ENCODE assay signal across 22 cellular contexts in genomic region chr19:55695511-55696290, GRCh38. TPM values are rescaled to one million over a fixed set of nuclear protein-coding genes. Genes with fewer than 3 reads are reported as not detected.
DNase-seq lines count a peak whose midpoint lies in the region; ATAC-seq and TF ChIP-seq lines count a peak whose summit lies in the region.
"Had no signal": no experiment of that assay in that cellular context is flagged by ENCODE, and none has a peak within 500 bp of the region (broad histone marks: within the 10 kb centered on the region; RNA-seq: fewer than 3 reads in every experiment).

No MANE protein-coding gene starts in this region.

- H3K4me1 ChIP-seq in right atrium auricular region = no peaks in the 10 kb centered on the region
- H3K4me1 ChIP-seq: A549, SJCRH30 had no signal

- no peaks in the 10 kb centered on the region for H3K9me3 ChIP-seq in right atrium auricular region
- H3K9me3 ChIP-seq: A549, SJCRH30 had no signal

- no peaks in the 10 kb centered on the region for H3K27me3 ChIP-seq in right atrium auricular region
- H3K27me3 ChIP-seq: SJCRH30 had no signal

- no peak for ATAC-seq in GM18868 (IDR thresholded peaks at IDR 0.05; ENCODE audit: unreplicated experiment)
- ATAC-seq: A549 had no signal

- H3K4me3 Mint-ChIP-seq in endothelial cell (ENCODE audit: unreplicated experiment) (peak overlapping the region; percentile 67), progenitor cell of endocrine pancreas (ENCODE audit: low read depth) (no peak overlapping the region)
- no peak overlapping the region for H3K4me3 Mint-ChIP-seq in activated naive CD4-positive, alpha-beta T cell treated with anti-CD3 and anti-CD28 coated beads for 36 hours
- H3K4me3 Mint-ChIP-seq: CD4-positive, alpha-beta T cell had no signal

- H3K9me3 Mint-ChIP-seq in endothelial cell (ENCODE audit: unreplicated experiment) (no peaks in the 10 kb centered on the region), progenitor cell of endocrine pancreas (ENCODE audit: low read depth) (no peaks in the 10 kb centered on the region)
- no peaks in the 10 kb centered on the region for H3K9me3 Mint-ChIP-seq in activated naive CD4-positive, alpha-beta T cell treated with anti-CD3 and anti-CD28 coated beads for 36 hours
- H3K9me3 Mint-ChIP-seq: CD4-positive, alpha-beta T cell had no signal

- no peak overlapping the region for H3K27ac Mint-ChIP-seq in endothelial cell (ENCODE audit: unreplicated experiment)
- H3K27ac Mint-ChIP-seq in progenitor cell of endocrine pancreas = peak overlapping the region; percentile 56
- no peak overlapping the region for H3K27ac Mint-ChIP-seq in activated naive CD4-positive, alpha-beta T cell treated with anti-CD3 and anti-CD28 coated beads for 36 hours
- H3K27ac Mint-ChIP-seq: CD4-positive, alpha-beta T cell had no signal

- DNase-seq in cardiac septum (ENCODE audit: low spot score) (peak; percentile 55), right atrium auricular region (ENCODE audit: low spot score) (no peak), endothelial cell (ENCODE audit: low spot score) (no peak), progenitor cell of endocrine pancreas (ENCODE audit: low spot score, unreplicated experiment) (no peak), NCI-H1092 (lab: John Stamatoyannopoulos, UW) (no peak)
- no peak for DNase-seq in activated naive CD4-positive, alpha-beta T cell treated with anti-CD3 and anti-CD28 coated beads for 36 hours
- DNase-seq in activated naive CD4-positive, alpha-beta T cell (lab: John Stamatoyannopoulos, UW) = no peak
- DNase-seq: CD4-positive, alpha-beta T cell; DMS53; EL; GOT3; NCI-H1417 treated with DMSO at 0.1 percent for 48 hours; NCI-H187 treated with DMSO at 0.1 percent for 48 hours; NCI-H226; NCI-H524; NCI-H82; OCI-M1; RPMI8226; SJCRH30 had no signal

- H3K4me1 Mint-ChIP-seq in endothelial cell (ENCODE audit: unreplicated experiment) (no peaks in the 10 kb centered on the region), progenitor cell of endocrine pancreas (ENCODE audit: low read depth) (no peaks in the 10 kb centered on the region)
- no peaks in the 10 kb centered on the region for H3K4me1 Mint-ChIP-seq in activated naive CD4-positive, alpha-beta T cell treated with anti-CD3 and anti-CD28 coated beads for 36 hours (ENCODE audit: low read depth)

- H3K36me3 Mint-ChIP-seq in endothelial cell (ENCODE audit: low read depth, unreplicated experiment) (peaks cover 34% of the 10 kb centered on the region), progenitor cell of endocrine pancreas (ENCODE audit: insufficient read depth) (peaks cover 17% of the 10 kb centered on the region)
- H3K36me3 Mint-ChIP-seq in activated naive CD4-positive, alpha-beta T cell treated with anti-CD3 and anti-CD28 coated beads for 36 hours (ENCODE audit: low read depth) = peaks cover 21% of the 10 kb centered on the region

- no peak for TF ChIP-seq CTCF in right atrium auricular region (IDR thresholded peaks at IDR 0.05)
- no peak for TF ChIP-seq CTCF in endothelial cell (IDR thresholded peaks at IDR 0.05; ENCODE audit: unreplicated experiment)
- no peak for TF ChIP-seq CTCF in progenitor cell of endocrine pancreas (IDR thresholded peaks at IDR 0.05; ENCODE audit: unreplicated experiment)

- CTCF ChIA-PET in activated naive CD4-positive, alpha-beta T cell treated with anti-CD3 and anti-CD28 coated beads for 36 hours (lab: Charles Lee) = no interaction called here

- intact Hi-C loops in cardiac septum (cut with DNase I) = no loop called here
- intact Hi-C loops in activated naive CD4-positive, alpha-beta T cell treated with anti-CD3 and anti-CD28 coated beads for 36 hours (cut with micrococcal nuclease) = no loop called here

- peaks cover 65% of the 10 kb centered on the region for H3K36me3 ChIP-seq in right atrium auricular region

- H3K27me3 Mint-ChIP-seq in endothelial cell (ENCODE audit: unreplicated experiment) (peaks cover 7% of the 10 kb centered on the region), progenitor cell of endocrine pancreas (no peaks in the 10 kb centered on the region)
- no peaks in the 10 kb centered on the region for H3K27me3 Mint-ChIP-seq in activated naive CD4-positive, alpha-beta T cell treated with anti-CD3 and anti-CD28 coated beads for 36 hours (ENCODE audit: low read depth)
- H3K27me3 Mint-ChIP-seq: CD4-positive, alpha-beta T cell had no signal

- no peak overlapping the region for H3K4me3 ChIP-seq in right atrium auricular region
- H3K4me3 ChIP-seq: A549, SJCRH30 had no signal

- H3K27ac ChIP-seq in right atrium auricular region = no peak overlapping the region
- H3K27ac ChIP-seq: A549, KMS-11, SJCRH30 had no signal

RNA-seq across cellular contexts. Expression of gene EPN1, which starts 20.7 kb away (rescaled TPM):
- total RNA-seq in cardiac septum (193 TPM), right atrium auricular region (100 to 1,000 TPM; 179 to 187 TPM), endothelial cell (ENCODE audit: unreplicated experiment) (250 TPM), progenitor cell of endocrine pancreas (115 and 118 TPM in 2 replicates)
- 10 to 100 TPM; 23.4 TPM for total RNA-seq in activated naive CD4-positive, alpha-beta T cell treated with anti-CD3 and anti-CD28 coated beads for 36 hours

RNA-seq across cellular contexts. Expression of gene U2AF2, which starts 40.9 kb away (rescaled TPM):
- total RNA-seq in cardiac septum (80.4 TPM), right atrium auricular region (10 to 100 TPM; 39.0 to 61.0 TPM), endothelial cell (ENCODE audit: unreplicated experiment) (219 TPM), progenitor cell of endocrine pancreas (275 and 281 TPM in 2 replicates)
- 100 to 1,000 TPM; 285 to 293 TPM for total RNA-seq in activated naive CD4-positive, alpha-beta T cell treated with anti-CD3 and anti-CD28 coated beads for 36 hours

RNA-seq across cellular contexts. Expression of gene NLRP9, which starts 42.5 kb away (rescaled TPM):
- total RNA-seq in cardiac septum (not detected), right atrium auricular region (not detected), endothelial cell (ENCODE audit: unreplicated experiment) (not detected), progenitor cell of endocrine pancreas (not detected in 2 replicates)
- not detected for total RNA-seq in activated naive CD4-positive, alpha-beta T cell treated with anti-CD3 and anti-CD28 coated beads for 36 hours
- total RNA-seq: CD4-positive, alpha-beta T cell had no signal

RNA-seq across cellular contexts. Expression of gene CCDC106, which starts 47.7 kb away (rescaled TPM):
- total RNA-seq in cardiac septum (15.9 TPM), right atrium auricular region (10 to 100 TPM; 19.1 to 30.0 TPM), endothelial cell (ENCODE audit: unreplicated experiment) (20.1 TPM), progenitor cell of endocrine pancreas (23.0 and 23.9 TPM in 2 replicates)
- total RNA-seq in activated naive CD4-positive, alpha-beta T cell treated with anti-CD3 and anti-CD28 coated beads for 36 hours = 1 to 10 TPM; 4.2 to 4.4 TPM

RNA-seq across cellular contexts. Expression of gene ZNF581, which starts 52.3 kb away (rescaled TPM):
- total RNA-seq in cardiac septum = 6.5 TPM
- total RNA-seq in right atrium auricular region = 1 to 10 TPM; 7.5 to 8.6 TPM
- total RNA-seq in endothelial cell (ENCODE audit: unreplicated experiment) = 47.2 TPM
- total RNA-seq in progenitor cell of endocrine pancreas = 38.8 and 40.1 TPM in 2 replicates
- total RNA-seq in activated naive CD4-positive, alpha-beta T cell treated with anti-CD3 and anti-CD28 coated beads for 36 hours = 10 to 100 TPM; 18.0 to 20.7 TPM
